8 cellular contexts compared by ENCODE assay signal in genomic region chr22:37020192-37020479, GRCh38. TPM values are rescaled to one million over a fixed set of nuclear protein-coding genes. Genes with fewer than 3 reads are reported as not detected.
A peak's percentile ranks its signal among the peaks of the same experiment; 100 is the strongest.
DNase-seq lines count a peak whose midpoint lies in the region; ATAC-seq and TF ChIP-seq lines count a peak whose summit lies in the region.

No MANE protein-coding gene starts in this region.

- peak overlapping the region; percentile 74 for H3K27ac Mint-ChIP-seq in activated T-helper 1 cell treated with anti-CD3 and anti-CD28 coated beads, Interleukin-12 subunit alpha, Interleukin-12 subunit beta, Interleukin-2, Interleukin-4 antibody, amounts not matched to agents 30 ng/mL and 10 ng/mL and 1 ng/mL, durations not matched to agents 14 hours and 24 hours and 36 hours

- no peaks in the 10 kb centered on the region for H3K9me3 ChIP-seq in HUES64 (ENCODE audit: insufficient read depth, low read depth, low read length)
- H3K9me3 ChIP-seq in cardiac muscle cell (ENCODE audit: low read depth) = no peaks in the 10 kb centered on the region
- no peaks in the 10 kb centered on the region for H3K9me3 ChIP-seq in prostate gland

- no peaks in the 10 kb centered on the region for H3K27me3 Mint-ChIP-seq in activated T-helper 1 cell treated with anti-CD3 and anti-CD28 coated beads, Interleukin-12 subunit alpha, Interleukin-12 subunit beta, Interleukin-2, Interleukin-4 antibody, amounts not matched to agents 30 ng/mL and 10 ng/mL and 1 ng/mL, durations not matched to agents 14 hours and 24 hours and 36 hours (ENCODE audit: insufficient read depth)

- 6% methylated on average over 5 of the region's 5 CpGs for WGBS in HUES64
- 1% methylated on average over 5 of the region's 5 CpGs for WGBS in prostate gland

- H3K4me3 ChIP-seq in HUES64 (ENCODE audit: low read length) (peak overlapping the region; percentile 95), cardiac muscle cell (peak overlapping the region; percentile 53), prostate gland (peak overlapping the region; percentile 93 to 94)

- peak overlapping the region; percentile 90 for H3K4me3 Mint-ChIP-seq in activated T-helper 1 cell treated with anti-CD3 and anti-CD28 coated beads, Interleukin-12 subunit alpha, Interleukin-12 subunit beta, Interleukin-2, Interleukin-4 antibody, amounts not matched to agents 30 ng/mL and 10 ng/mL and 1 ng/mL, durations not matched to agents 14 hours and 24 hours and 36 hours

- no peaks in the 10 kb centered on the region for H3K9me3 Mint-ChIP-seq in activated T-helper 1 cell treated with anti-CD3 and anti-CD28 coated beads, Interleukin-12 subunit alpha, Interleukin-12 subunit beta, Interleukin-2, Interleukin-4 antibody, amounts not matched to agents 30 ng/mL and 10 ng/mL and 1 ng/mL, durations not matched to agents 14 hours and 24 hours and 36 hours

- H3K4me1 ChIP-seq in HUES64 (ENCODE audit: insufficient read depth, low read length) = 0 out of 2 replicates have a peak, but pooled peaks cover 4% of the 10 kb centered on the region
- H3K4me1 ChIP-seq in cardiac muscle cell (ENCODE audit: low read depth) = no peaks in the 10 kb centered on the region
- peaks cover 16% of the 10 kb centered on the region for H3K4me1 ChIP-seq in prostate gland (replicated peaks)

- DNase-seq in DMS 273 (lab: John Stamatoyannopoulos, UW; ENCODE audit: unreplicated experiment) (peak; percentile 43), cardiac muscle cell (ENCODE audit: low read depth in 1 of 2, low spot score in 1 of 2) (peak; percentile 42 to 57), prostate gland (ENCODE audit: low spot score) (peak; percentile 62), COLO668 (lab: John Stamatoyannopoulos, UW; ENCODE audit: unreplicated experiment) (no peak), NCI-H1436 treated with DMSO at 0.1 percent for 48 hours (lab: John Stamatoyannopoulos, UW) (no peak)
- no peak for DNase-seq in activated T-helper 1 cell treated with anti-CD3 and anti-CD28 coated beads, Interleukin-12 subunit alpha, Interleukin-12 subunit beta, Interleukin-2, Interleukin-4 antibody, amounts not matched to agents 30 ng/mL and 10 ng/mL and 1 ng/mL, durations not matched to agents 14 hours and 24 hours and 36 hours (ENCODE audit: low spot score)

- peaks cover 16% of the 10 kb centered on the region for H3K4me1 Mint-ChIP-seq in activated T-helper 1 cell treated with anti-CD3 and anti-CD28 coated beads, Interleukin-12 subunit alpha, Interleukin-12 subunit beta, Interleukin-2, Interleukin-4 antibody, amounts not matched to agents 30 ng/mL and 10 ng/mL and 1 ng/mL, durations not matched to agents 14 hours and 24 hours and 36 hours (ENCODE audit: low read depth)

- H3K9ac ChIP-seq in HUES64 (ENCODE audit: low read depth, low read length) = peak overlapping the region; percentile 92

- intact Hi-C loops in activated T-helper 1 cell treated with anti-CD3 and anti-CD28 coated beads, Interleukin-12 subunit alpha, Interleukin-12 subunit beta, Interleukin-2, Interleukin-4 antibody, amounts not matched to agents 30 ng/mL and 10 ng/mL and 1 ng/mL, durations not matched to agents 14 hours and 24 hours and 36 hours (cut with micrococcal nuclease) = loop anchor here (1.0 kb wide), 1 partner anchor 179 kb away; no protein-coding TSS in a partner anchor
- intact Hi-C loops in prostate gland (cut with DNase I) = no loop called here

- H3K36me3 ChIP-seq in HUES64 (ENCODE audit: insufficient read depth, low read length) = peaks cover 30% of the 10 kb centered on the region
- peaks cover 3% of the 10 kb centered on the region for H3K36me3 ChIP-seq in cardiac muscle cell
- peaks cover 0 to 4% of the 10 kb centered on the region in 2 donors for H3K36me3 ChIP-seq in prostate gland

- TF ChIP-seq POLR2A in prostate gland (IDR thresholded peaks at IDR 0.05) = no peak

- H3K27ac ChIP-seq in HUES64 (ENCODE audit: low read depth, low read length) = no peak overlapping the region
- H3K27ac ChIP-seq in cardiac muscle cell = peak overlapping the region; percentile 95
- H3K27ac ChIP-seq in prostate gland = peak overlapping the region; percentile 91 to 94

- TF ChIP-seq CTCF in cardiac muscle cell (IDR thresholded peaks at IDR 0.05; ENCODE audit: low read depth, low read length) (no peak), prostate gland (IDR thresholded peaks at IDR 0.05) (no peak)

- no peak for ATAC-seq in GM21381 (IDR thresholded peaks at IDR 0.05; ENCODE audit: unreplicated experiment)

- peaks cover 6% of the 10 kb centered on the region for H3K36me3 Mint-ChIP-seq in activated T-helper 1 cell treated with anti-CD3 and anti-CD28 coated beads, Interleukin-12 subunit alpha, Interleukin-12 subunit beta, Interleukin-2, Interleukin-4 antibody, amounts not matched to agents 30 ng/mL and 10 ng/mL and 1 ng/mL, durations not matched to agents 14 hours and 24 hours and 36 hours (ENCODE audit: low read depth)

- H3K27me3 ChIP-seq in HUES64 (ENCODE audit: insufficient read depth, low read length) (no peaks in the 10 kb centered on the region), cardiac muscle cell (no peaks in the 10 kb centered on the region), prostate gland (replicated peaks; ENCODE audit: insufficient read depth) (no peaks in the 10 kb centered on the region)

RNA-seq across cellular contexts. Expression of gene MPST, which starts 0.6 kb away (rescaled TPM):
- 62.1 TPM for polyA plus RNA-seq in HUES64 (2013, experiment 1 of 2)
- 64.7 TPM for polyA plus RNA-seq in HUES64 (2013, experiment 2 of 2)
- total RNA-seq in activated T-helper 1 cell treated with anti-CD3 and anti-CD28 coated beads, Interleukin-12 subunit alpha, Interleukin-12 subunit beta, Interleukin-2, Interleukin-4 antibody, amounts not matched to agents 30 ng/mL and 10 ng/mL and 1 ng/mL, durations not matched to agents 14 hours and 24 hours and 36 hours = 18.0 and 20.1 TPM in 2 replicates
- total RNA-seq in cardiac muscle cell (152 and 155 TPM in 2 replicates), prostate gland (100 to 1,000 TPM; 136 to 192 TPM)
- 86.0 and 135 TPM in 2 replicates for polyA plus RNA-seq in cardiac muscle cell

RNA-seq across cellular contexts. Expression of gene TST, which starts 0.9 kb away (rescaled TPM):
- polyA plus RNA-seq in HUES64 (2013, experiment 1 of 2) = 23.8 TPM
- polyA plus RNA-seq in HUES64 (2013, experiment 2 of 2) = 26.7 TPM
- total RNA-seq in activated T-helper 1 cell treated with anti-CD3 and anti-CD28 coated beads, Interleukin-12 subunit alpha, Interleukin-12 subunit beta, Interleukin-2, Interleukin-4 antibody, amounts not matched to agents 30 ng/mL and 10 ng/mL and 1 ng/mL, durations not matched to agents 14 hours and 24 hours and 36 hours = 6.9 and 8.2 TPM in 2 replicates
- 63.8 and 78.0 TPM in 2 replicates for total RNA-seq in cardiac muscle cell
- 34.8 and 36.2 TPM in 2 replicates for polyA plus RNA-seq in cardiac muscle cell
- total RNA-seq in prostate gland = 10 to 100 TPM; 38.1 to 58.1 TPM

RNA-seq across cellular contexts. Expression of gene KCTD17, which starts 31.4 kb away (rescaled TPM):
- polyA plus RNA-seq in HUES64 (2013, experiment 1 of 2) = 29.1 TPM
- polyA plus RNA-seq in HUES64 (2013, experiment 2 of 2) = 39.6 TPM
- total RNA-seq in activated T-helper 1 cell treated with anti-CD3 and anti-CD28 coated beads, Interleukin-12 subunit alpha, Interleukin-12 subunit beta, Interleukin-2, Interleukin-4 antibody, amounts not matched to agents 30 ng/mL and 10 ng/mL and 1 ng/mL, durations not matched to agents 14 hours and 24 hours and 36 hours = 65.4 and 68.1 TPM in 2 replicates
- total RNA-seq in cardiac muscle cell = 38.4 and 39.1 TPM in 2 replicates
- polyA plus RNA-seq in cardiac muscle cell = 49.5 and 54.0 TPM in 2 replicates
- total RNA-seq in prostate gland = 10 to 100 TPM in 1 of 2 donors, 1 to 10 TPM in 1; 7.8 to 32.4 TPM

Comparison
In these comparisons a context has a peak if more than half of its experiments do, and no peak if none do; other contexts are left out.
1. DNase-seq: peak in DMS 273 (single experiment), cardiac muscle cell (2 of 2) and prostate gland (single experiment); none in activated T-helper 1 cell treated with anti-CD3 and anti-CD28 coated beads, Interleukin-12 subunit alpha, Interleukin-12 subunit beta, Interleukin-2, Interleukin-4 antibody, amounts not matched to agents 30 ng/mL and 10 ng/mL and 1 ng/mL, durations not matched to agents 14 hours and 24 hours and 36 hours (single experiment), COLO668 (single experiment) and NCI-H1436 treated with DMSO at 0.1 percent for 48 hours (single experiment).
2. Peak in every context shown above with its lines, with median percentiles within 50 percentile points of each other: H3K4me3 ChIP-seq.